8 cellular contexts compared by ENCODE assay signal in the genomic region with DNA sequence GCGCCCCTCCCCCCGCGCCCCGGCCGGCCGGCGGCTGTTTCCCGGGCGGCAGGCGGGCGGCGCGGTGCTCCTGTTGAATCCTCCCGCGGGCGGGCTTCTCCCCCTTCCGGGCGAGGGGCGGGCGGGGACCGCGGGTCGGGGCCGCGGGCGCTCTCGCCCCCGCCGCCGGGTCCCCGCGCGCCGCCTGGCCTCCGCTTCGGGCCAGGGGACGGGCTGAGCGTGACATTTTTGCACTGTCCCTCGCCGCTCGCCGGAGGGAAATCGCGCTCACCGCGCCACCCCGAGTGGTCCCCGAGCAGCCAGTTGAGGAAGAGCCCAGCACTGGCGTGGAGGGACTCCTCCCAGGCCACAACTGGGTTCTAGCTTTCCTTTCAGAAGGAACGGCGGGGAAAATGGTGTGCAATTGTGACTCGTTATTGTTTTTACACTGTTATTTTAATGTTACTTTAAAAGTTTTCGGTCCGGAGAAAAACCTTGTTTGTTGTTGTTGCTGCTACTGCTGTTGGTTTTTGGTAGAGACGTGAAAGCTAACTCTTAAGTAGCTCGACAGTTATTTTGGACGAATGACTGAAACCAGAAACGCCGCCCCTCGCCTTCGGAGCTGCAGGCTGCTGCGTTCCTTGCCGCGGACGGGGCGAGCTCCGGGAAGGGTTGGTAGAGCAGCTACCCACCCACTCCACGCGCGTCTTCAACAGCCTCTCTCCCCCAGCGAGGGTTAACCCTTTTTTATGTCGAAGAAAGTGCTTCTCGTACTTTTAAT. TPM values are rescaled to one million over a fixed set of nuclear protein-coding genes. Genes with fewer than 3 reads are reported as not detected.
A peak's percentile ranks its signal among the peaks of the same experiment; 100 is the strongest.
DNase-seq lines count a peak whose midpoint lies in the region; ATAC-seq and TF ChIP-seq lines count a peak whose summit lies in the region.

No MANE protein-coding gene starts in this region.

- peak; percentile 18 for TF ChIP-seq CTCF in choroid plexus epithelial cell (conservative IDR thresholded peaks at IDR 0.05; ENCODE audit: low read depth, low read length)

- peak overlapping the region; percentile 70 for H3K4me3 ChIP-seq in choroid plexus epithelial cell (ENCODE audit: low read depth, low read length)

- H3K36me3 Mint-ChIP-seq in activated CD4-positive, alpha-beta T cell treated with anti-CD3 and anti-CD28 coated beads for 36 hours (ENCODE audit: low read depth), result peaks cover 3% of the 10 kb centered on the region

- DNase-seq in NCI-H1105 treated with DMSO at 0.1 percent for 48 hours (lab: John Stamatoyannopoulos, UW), result peak; percentile 42
- DNase-seq in NCI-H1105 (lab: John Stamatoyannopoulos, UW), result no peak
- DNase-seq in NCI-H1694 (lab: John Stamatoyannopoulos, UW), result peak; percentile 8
- peak; percentile 80 for DNase-seq in activated CD4-positive, alpha-beta T cell treated with anti-CD3 and anti-CD28 coated beads for 36 hours
- peak; percentile 76 for DNase-seq in choroid plexus epithelial cell (ENCODE audit: low read depth)
- DNase-seq in left colon, result peak; percentile 63 to 78
- DNase-seq in stimulated activated CD4-positive, alpha-beta T cell treated with anti-CD3 and anti-CD28 coated beads, Interleukin-2, amount 100 ng/mL, for 24 hours, result peak; percentile 61 to 70

- peaks cover 43% of the 10 kb centered on the region for H3K4me1 Mint-ChIP-seq in activated CD4-positive, alpha-beta T cell treated with anti-CD3 and anti-CD28 coated beads for 36 hours

- POLR2A ChIA-PET in activated CD4-positive, alpha-beta T cell treated with anti-CD3 and anti-CD28 coated beads for 36 hours (lab: Charles Lee), result interaction anchor here (0.7 to 0.9 kb wide), 4 partner anchors 35 to 956 kb away, joined by 3 to 5 read pairs (median 3); partner anchors contain the start of genes BRCA2 and ZAR1L

- H3K27ac Mint-ChIP-seq in activated CD4-positive, alpha-beta T cell treated with anti-CD3 and anti-CD28 coated beads for 36 hours, result peak overlapping the region; percentile 93

- no peaks in the 10 kb centered on the region for H3K9me3 Mint-ChIP-seq in activated CD4-positive, alpha-beta T cell treated with anti-CD3 and anti-CD28 coated beads for 36 hours (ENCODE audit: low read depth)

- peak overlapping the region; percentile 92 for H3K4me3 Mint-ChIP-seq in activated CD4-positive, alpha-beta T cell treated with anti-CD3 and anti-CD28 coated beads for 36 hours

- intact Hi-C loops in activated CD4-positive, alpha-beta T cell treated with anti-CD3 and anti-CD28 coated beads for 36 hours (cut with DNase I, micrococcal nuclease), result loop anchor here (1.0 to 10.0 kb wide), 10 partner anchors 52 to 1230 kb away; partner anchors contain the start of genes BRCA2 (in 1 of the 2), KL (in 1 of the 2), RFC3 (in 1 of the 2) and ZAR1L (in 1 of the 2)
- intact Hi-C loops in left colon (cut with DNase I, micrococcal nuclease), result loop anchor here in 1 of 2 donors (2.0 kb wide), 1 partner anchor 52 kb away; no protein-coding TSS in a partner anchor

- CTCF ChIA-PET in activated CD4-positive, alpha-beta T cell treated with anti-CD3 and anti-CD28 coated beads for 36 hours (lab: Charles Lee), result interaction anchor here (0.6 to 6.9 kb wide), 16 partner anchors 14 to 954 kb away, joined by 3 to 63 read pairs (median 4); no protein-coding TSS in a partner anchor

- ATAC-seq in HG02610 (IDR thresholded peaks at IDR 0.05; ENCODE audit: unreplicated experiment), result peak; percentile 37
- ATAC-seq in activated CD4-positive, alpha-beta T cell treated with anti-CD3 and anti-CD28 coated beads for 36 hours, result peak; percentile 30
- peak; percentile 34 for ATAC-seq in left colon

- peaks cover 3% of the 10 kb centered on the region for H3K27me3 Mint-ChIP-seq in activated CD4-positive, alpha-beta T cell treated with anti-CD3 and anti-CD28 coated beads for 36 hours

RNA-seq across cellular contexts. Expression of gene PDS5B, which starts 0.9 kb away (rescaled TPM):
- total RNA-seq in activated CD4-positive, alpha-beta T cell treated with anti-CD3 and anti-CD28 coated beads for 36 hours, result 10 to 100 TPM; 51.3 to 75.7 TPM
- 10 to 100 TPM; 29.2 to 29.7 TPM for total RNA-seq in left colon

RNA-seq across cellular contexts. Expression of gene N4BP2L2, which starts 48.6 kb away (rescaled TPM):
- total RNA-seq in activated CD4-positive, alpha-beta T cell treated with anti-CD3 and anti-CD28 coated beads for 36 hours, result 100 to 1,000 TPM in 1 of 2 experiments, 10 to 100 TPM in 1; 95.1 to 105 TPM
- 100 to 1,000 TPM in 1 of 2 donors, 10 to 100 TPM in 1; 87.6 to 101 TPM for total RNA-seq in left colon
